Comparison of ENCODE assay signal across 19 cellular contexts in genomic region chr10:71632200-71632820, GRCh38.
DNase-seq lines count a peak whose midpoint lies in the region; ATAC-seq, FAIRE-seq and TF ChIP-seq lines count a peak whose summit lies in the region.
"Had no signal": no experiment of that assay in that cellular context is flagged by ENCODE, and none has a peak within 500 bp of the region (broad histone marks: within the 10 kb centered on the region; RNA-seq: fewer than 3 reads in every experiment).

No MANE protein-coding gene starts in this region.

- H3K27me3 Mint-ChIP-seq in natural killer cell treated with Interleukin-12 subunit alpha and Interleukin-12 subunit beta and Interleukin-15 and Interleukin-18, amount 100 ng/mL, for 72 hours = peaks cover 2 to 7% of the 10 kb centered on the region in 2 donors

- no peaks in the 10 kb centered on the region for H3K79me1 ChIP-seq in H1 (ENCODE audit: low read depth, low read length)

- no peak overlapping the region for H3K23ac ChIP-seq in H1 (ENCODE audit: insufficient read length)

- FAIRE-seq in H1 (lab: Jason Lieb, UNC) (no peak), small intestine (lab: Jason Lieb, UNC) (no peak)

- no peak overlapping the region for H4K5ac ChIP-seq in H1 (ENCODE audit: insufficient read length, low read depth, low read length)

- H3K27me3 ChIP-seq in H1 (replicated peaks in 1 of 4; ENCODE audit: control insufficient read depth in 3 of 4, extremely low read depth in 1 of 4, insufficient read depth in 3 of 4, low read length in 3 of 4) (peaks cover 4 to 26% (median 18%) of the 10 kb centered on the region in 4 experiments; a peak in 6 of 7 replicates), small intestine (ENCODE audit: control insufficient read depth in 2 of 2, insufficient read depth in 2 of 2, low read length in 2 of 2) (no peaks in the 10 kb centered on the region)

- H3K27ac Mint-ChIP-seq in natural killer cell treated with Interleukin-12 subunit alpha and Interleukin-12 subunit beta and Interleukin-15 and Interleukin-18, amount 100 ng/mL, for 72 hours = no peak overlapping the region
- H3K27ac Mint-ChIP-seq: CD14-positive monocyte, T-cell had no signal

- no peak overlapping the region for H2BK120ac ChIP-seq in H1 (replicated peaks; ENCODE audit: low read depth, low read length)

- ATAC-seq in natural killer cell treated with Interleukin-12 subunit alpha and Interleukin-12 subunit beta and Interleukin-15 and Interleukin-18, amount 100 ng/mL, for 72 hours = no peak
- ATAC-seq: PC-3, SK-N-SH treated with all-trans-retinoic acid at 6 μM for 48 hours, T-cell had no signal

- H3K4me3 Mint-ChIP-seq in natural killer cell treated with Interleukin-12 subunit alpha and Interleukin-12 subunit beta and Interleukin-15 and Interleukin-18, amount 100 ng/mL, for 72 hours = no peak overlapping the region
- H3K4me3 Mint-ChIP-seq: CD14-positive monocyte, T-cell had no signal

- no peaks in the 10 kb centered on the region for H3K36me3 ChIP-seq in H1 (ENCODE audit: control insufficient read depth in 2 of 4, insufficient read depth in 4 of 4, low read length in 3 of 4)
- H3K36me3 ChIP-seq in small intestine (ENCODE audit: control insufficient read depth in 2 of 2, insufficient read depth in 2 of 2, low read length in 2 of 2) = no peaks in the 10 kb centered on the region

- H2AFZ ChIP-seq in H1 (ENCODE audit: low read length) = no peak overlapping the region

- CTCF ChIA-PET in H1 (lab: Charles Lee; ENCODE audit: partially characterized antibody) = interaction anchor here (0.5 to 16.1 kb wide), 11 partner anchors 9 to 215 kb away, joined by 3 to 169 read pairs (median 6); no protein-coding TSS in a partner anchor

- H4K8ac ChIP-seq in H1 (ENCODE audit: extremely low read depth, insufficient read depth, low read length) = no peak overlapping the region

- H3K79me2 ChIP-seq in H1 (ENCODE audit: control insufficient read depth in 1 of 2, insufficient read depth in 2 of 2, low read length in 2 of 2) = no peaks in the 10 kb centered on the region

- peak overlapping the region; percentile 14 to 23; a peak in 1 of 4 replicates for H3K4me2 ChIP-seq in H1 (ENCODE audit: insufficient read depth in 1 of 2, low read depth in 2 of 2, low read length in 2 of 2)

- TF ChIP-seq EP300 in H1 (IDR thresholded peaks at IDR 0.05; ENCODE audit: borderline replicate concordance in 1 of 2, low read depth in 2 of 2, low read length in 2 of 2) = no peak

- no peak overlapping the region for H3K14ac ChIP-seq in H1 (ENCODE audit: insufficient read length)

- WGBS in H1 (ENCODE audit: extremely low coverage in 1 of 2, insufficient coverage in 1 of 2, insufficient read length in 1 of 2, insufficient replicate concordance in 2 of 2, low coverage in 1 of 2, low lambda C conversion rate in 2 of 2, missing lambda C conversion rate in 1 of 2), 2 experiments = 81% methylated on average over 6 of the region's 6 CpGs; no CpG with 5 or more reads in 1 of the 2 experiments
- 81 to 88% (median 82%) methylated on average over 6 of the region's 6 CpGs for WGBS in small intestine, 3 donors

- no peaks in the 10 kb centered on the region for H3K9me3 Mint-ChIP-seq in natural killer cell treated with Interleukin-12 subunit alpha and Interleukin-12 subunit beta and Interleukin-15 and Interleukin-18, amount 100 ng/mL, for 72 hours
- H3K9me3 Mint-ChIP-seq: T-cell had no signal

- H3K4ac ChIP-seq in H1 (replicated peaks; ENCODE audit: insufficient read length, low read depth, low read length) = no peak overlapping the region

- no peaks in the 10 kb centered on the region for H4K20me1 ChIP-seq in H1 (replicated peaks in 1 of 2; ENCODE audit: control insufficient read depth in 1 of 2, insufficient read depth in 2 of 2, low read length in 2 of 2)

- no peak for TF ChIP-seq POLR2A in H1 (IDR thresholded peaks at IDR 0.05; ENCODE audit: control extremely low read depth in 1 of 2, low read depth in 2 of 2, low read length in 2 of 2)

- H2BK5ac ChIP-seq in H1 (ENCODE audit: low read depth, low read length) = no peak overlapping the region

- no peak overlapping the region for H3K56ac ChIP-seq in H1 (replicated peaks; ENCODE audit: insufficient read length, low read depth, low read length)

- H3K27ac ChIP-seq in H1 (ENCODE audit: low read depth, low read length) (no peak overlapping the region), small intestine (ENCODE audit: low read depth in 1 of 2, low read length in 1 of 2) (no peak overlapping the region)
- H3K27ac ChIP-seq: RWPE1 had no signal

- 0 out of 2 replicates have a peak overlapping the region, but pooled peaks have one; percentile 56 for H2AK5ac ChIP-seq in H1 (ENCODE audit: low read depth, low read length)

- POLR2A ChIA-PET in H1 (lab: Charles Lee; ENCODE audit: partially characterized antibody) = interaction anchor here (1.4 kb wide), 1 partner anchor 10 kb away, joined by 7 read pairs; no protein-coding TSS in a partner anchor

- no peak overlapping the region for H2BK15ac ChIP-seq in H1 (ENCODE audit: low read length)

- H3K18ac ChIP-seq in H1 (ENCODE audit: extremely low read depth, low read length) = no peak overlapping the region; the same call in 1 of the 2 replicates

- TF ChIP-seq CTCF in H1 (IDR thresholded peaks at IDR 0.05; ENCODE audit: control extremely low read depth in 1 of 3, insufficient read depth in 1 of 3, low read depth in 1 of 3, low read length in 3 of 3) = no peak

- no peak for TF ChIP-seq RAD21 in H1 (IDR thresholded peaks at IDR 0.05 in 1 of 2, conservative IDR thresholded peaks at IDR 0.05 in 1 of 2; ENCODE audit: low read depth in 2 of 2, low read length in 2 of 2)

- no peaks in the 10 kb centered on the region for H3K4me1 Mint-ChIP-seq in natural killer cell treated with Interleukin-12 subunit alpha and Interleukin-12 subunit beta and Interleukin-15 and Interleukin-18, amount 100 ng/mL, for 72 hours (ENCODE audit: low read depth in 2 of 2)
- H3K4me1 Mint-ChIP-seq: T-cell had no signal

- no peaks in the 10 kb centered on the region for H3K9me3 ChIP-seq in H1 (ENCODE audit: insufficient read depth in 2 of 2, low read depth in 1 of 2, low read length in 1 of 2)
- H3K9me3 ChIP-seq in small intestine (ENCODE audit: control insufficient read depth, low read depth) = no peaks in the 10 kb centered on the region

- H3K23me2 ChIP-seq in H1 (ENCODE audit: low read depth, low read length) = no peaks in the 10 kb centered on the region; the same call in 1 of the 2 replicates

- peaks cover 10 to 54% (median 34%) of the 10 kb centered on the region in 4 experiments for H3K4me1 ChIP-seq in H1 (replicated peaks in 1 of 4; ENCODE audit: control insufficient read depth in 3 of 4, insufficient read depth in 4 of 4, low read length in 3 of 4)
- peaks cover 0 to 17% of the 10 kb centered on the region in 2 donors for H3K4me1 ChIP-seq in small intestine (ENCODE audit: control insufficient read depth in 2 of 2, insufficient read depth in 1 of 2, low read depth in 1 of 2, low read length in 1 of 2)

- no peaks in the 10 kb centered on the region for H3K36me3 Mint-ChIP-seq in natural killer cell treated with Interleukin-12 subunit alpha and Interleukin-12 subunit beta and Interleukin-15 and Interleukin-18, amount 100 ng/mL, for 72 hours
- H3K36me3 Mint-ChIP-seq: T-cell had no signal

- no peak overlapping the region for H3K4me3 ChIP-seq in H1 (ENCODE audit: extremely low read depth in 1 of 4, insufficient read depth in 2 of 4, low read depth in 3 of 4, low read length in 4 of 4)
- H3K4me3 ChIP-seq in small intestine (ENCODE audit: low read depth in 1 of 2, low read length in 2 of 2) = no peak overlapping the region

- no peak overlapping the region for H2BK20ac ChIP-seq in H1 (ENCODE audit: low read length)

- DNase-seq in NCI-H2171 treated with DMSO at 0.1 percent for 48 hours (lab: John Stamatoyannopoulos, UW) = peak; percentile 84
- peak; percentile 80 for DNase-seq in NCI-H82 treated with DMSO at 0.1 percent for 48 hours (lab: John Stamatoyannopoulos, UW; ENCODE audit: unreplicated experiment)
- no peak for DNase-seq in H1 (ENCODE audit: low read depth in 1 of 2, low spot score in 2 of 2)
- DNase-seq in small intestine = peak; percentile 46
- no peak for DNase-seq in natural killer cell treated with Interleukin-12 subunit alpha and Interleukin-12 subunit beta and Interleukin-15 and Interleukin-18, amount 100 ng/mL, for 72 hours (ENCODE audit: low spot score)
- DNase-seq in stimulated activated CD8-positive, alpha-beta memory T cell treated with anti-CD3 and anti-CD28 coated beads, Interleukin-4, amount 100 ng/mL, for 48 hours = no peak
- DNase-seq in DMS53 treated with DMSO at 0.1 percent for 48 hours (lab: John Stamatoyannopoulos, UW; ENCODE audit: unreplicated experiment) = no peak
- DNase-seq: GDM1, HCEC 1CT, NCI-H1092 treated with DMSO at 0.1 percent for 48 hours, NCI-H187, NCI-H446, NCI-H748 treated with DMSO at 0.1 percent for 48 hours, PC-3, SIG-M5, T-cell had no signal

- H2BK12ac ChIP-seq in H1 (ENCODE audit: low read depth, low read length) = no peak overlapping the region

- no peak overlapping the region for H3K9ac ChIP-seq in H1 (replicated peaks in 1 of 4; ENCODE audit: extremely low read depth in 1 of 4, low read depth in 3 of 4, low read length in 3 of 4)

- no peak overlapping the region for H4K91ac ChIP-seq in H1 (replicated peaks; ENCODE audit: insufficient read length, low read length)

TF ChIP-seq in H1, 55 proteins besides CTCF, POLR2A, EP300 and RAD21:
- 0 out of 4 replicates have a peak, but pooled peaks of 1 of the 2 experiments have one; percentile 85 for TF ChIP-seq HDAC2 (IDR thresholded peaks at IDR 0.05; ENCODE audit: borderline replicate concordance in 1 of 2, low read depth in 2 of 2, low read length in 2 of 2)
- no peak for TF ChIP-seq SIX5 (IDR thresholded peaks at IDR 0.05; ENCODE audit: low read depth, low read length)
- TF ChIP-seq KDM1A (IDR thresholded peaks at IDR 0.05; ENCODE audit: borderline replicate concordance, low read length) = peak; percentile 94

Comparison
In these comparisons a context has a peak if more than half of its experiments do, and no peak if none do; other contexts are left out.
1. DNase-seq: peak in NCI-H2171 treated with DMSO at 0.1 percent for 48 hours (single experiment), NCI-H82 treated with DMSO at 0.1 percent for 48 hours (single experiment) and small intestine (single experiment); none in H1 (0 of 2), natural killer cell treated with Interleukin-12 subunit alpha and Interleukin-12 subunit beta and Interleukin-15 and Interleukin-18, amount 100 ng/mL, for 72 hours (single experiment), stimulated activated CD8-positive, alpha-beta memory T cell treated with anti-CD3 and anti-CD28 coated beads, Interleukin-4, amount 100 ng/mL, for 48 hours (single experiment) and DMS53 treated with DMSO at 0.1 percent for 48 hours (single experiment).